In the genomic region with DNA sequence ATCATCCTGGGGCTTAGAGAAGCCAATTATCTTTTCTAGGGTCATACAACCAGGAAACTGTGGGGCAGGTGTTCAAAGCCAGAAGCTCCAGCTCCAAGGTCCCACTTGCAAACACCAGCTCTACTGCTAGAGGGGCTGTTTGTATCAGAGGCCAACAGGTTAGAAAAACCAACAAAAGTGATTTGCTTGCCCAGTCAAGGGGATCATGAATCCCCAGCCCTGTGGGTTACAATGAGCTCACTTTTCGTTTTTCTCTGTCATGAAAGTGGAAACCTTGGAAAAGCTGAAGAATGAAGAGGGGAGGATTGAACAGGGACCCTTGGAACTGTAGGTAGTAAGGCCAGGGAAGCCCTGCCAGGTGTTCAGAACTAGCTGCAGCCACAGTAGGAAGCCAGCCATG, we compare ENCODE assay signal across 15 cellular contexts.
DNase-seq lines count a peak whose midpoint lies in the region; ATAC-seq and TF ChIP-seq lines count a peak whose summit lies in the region.
"Had no signal": no experiment of that assay in that cellular context is flagged by ENCODE, and none has a peak within 500 bp of the region (broad histone marks: within the 10 kb centered on the region; RNA-seq: fewer than 3 reads in every experiment).

No MANE protein-coding gene starts in this region.

- in situ Hi-C loops in Panc1 (cut with HindIII; ENCODE audit: low pct_unique_long_range_greater_than_20kb, low sequenced_read_pairs), result no loop called here

- H3K4me2 ChIP-seq in BLaER1, result peak overlapping the region; percentile 76

- no peak for DNase-seq in Panc1 (ENCODE audit: low read depth, low spot score)
- peak; percentile 25 for DNase-seq in kidney tubule cell (ENCODE audit: low spot score)
- DNase-seq in renal cortical epithelial cell (ENCODE audit: low read depth), result peak; percentile 21
- no peak for DNase-seq in upper lobe of right lung
- DNase-seq in 8988T, result no peak
- DNase-seq: CD4-positive, alpha-beta memory T cell; GF-D8; KBM-7; NCI-H1048; NCI-H1930; NCI-H524 had no signal

- intact Hi-C loops in Panc1 (cut with micrococcal nuclease; ENCODE audit: unreplicated experiment), result no loop called here
- intact Hi-C loops in upper lobe of right lung (cut with DNase I), result no loop called here

- TF ChIP-seq CTCF in Panc1 (IDR thresholded peaks at IDR 0.05) (no peak), upper lobe of right lung (IDR thresholded peaks at IDR 0.05) (no peak)

- H4K20me1 ChIP-seq in BLaER1, result no peaks in the 10 kb centered on the region

- H3K4me1 ChIP-seq in BLaER1 (peaks cover 65% of the 10 kb centered on the region), Panc1 (ENCODE audit: control insufficient read depth, insufficient read depth, low read length) (peaks cover 18% of the 10 kb centered on the region), upper lobe of right lung (peaks cover 14% of the 10 kb centered on the region)

- H3K36me3 ChIP-seq in BLaER1 (peaks cover 20% of the 10 kb centered on the region), Panc1 (ENCODE audit: control insufficient read depth, insufficient read depth, low read length) (no peaks in the 10 kb centered on the region), upper lobe of right lung (no peaks in the 10 kb centered on the region)

- H3K4me3 ChIP-seq in BLaER1, result 0 out of 2 replicates have a peak overlapping the region, but pooled peaks have one; percentile 16
- no peak overlapping the region for H3K4me3 ChIP-seq in Panc1 (ENCODE audit: low read depth in 2 of 2, low read length in 2 of 2)
- H3K4me3 ChIP-seq in upper lobe of right lung, result no peak overlapping the region

- no TSS peak for BruUV-seq in Panc1 (replicated peaks; lab: Mats Ljungman, UMichigan)

- POLR2A ChIA-PET in Panc1 (lab: Charles Lee), result interaction anchor here (0.6 kb wide), 2 partner anchors 82 to 131 kb away, joined by 4 to 8 read pairs; no protein-coding TSS in a partner anchor

- H3K9me3 ChIP-seq in BLaER1 (peaks cover 22% of the 10 kb centered on the region), Panc1 (ENCODE audit: control insufficient read depth, insufficient read depth, low read depth, low read length) (no peaks in the 10 kb centered on the region), upper lobe of right lung (no peaks in the 10 kb centered on the region)

- H3K9ac ChIP-seq in BLaER1, result no peak overlapping the region

- H3K27me3 ChIP-seq in BLaER1 (no peaks in the 10 kb centered on the region), Panc1 (ENCODE audit: control insufficient read depth, insufficient read depth, low read length) (no peaks in the 10 kb centered on the region), upper lobe of right lung (no peaks in the 10 kb centered on the region)

- ATAC-seq in Panc1 (peak; percentile 35), GM21381 (IDR thresholded peaks at IDR 0.05; ENCODE audit: unreplicated experiment) (no peak), upper lobe of right lung (no peak), HG02798 (IDR thresholded peaks at IDR 0.05; ENCODE audit: poor library complexity, unreplicated experiment) (no peak)

- H3K27ac ChIP-seq in BLaER1 (peak overlapping the region; percentile 53), Panc1 (ENCODE audit: low read length) (peak overlapping the region; percentile 86), upper lobe of right lung (no peak overlapping the region)
- H3K27ac ChIP-seq: HL-60 had no signal

- CTCF ChIA-PET in Panc1 (lab: Charles Lee), result interaction anchor here (0.7 kb wide), 1 partner anchor 814 kb away, joined by 10 read pairs; no protein-coding TSS in a partner anchor

Comparison
In these comparisons a context has a peak if more than half of its experiments do, and no peak if none do; other contexts are left out.
1. DNase-seq: peak in kidney tubule cell (single experiment) and renal cortical epithelial cell (single experiment); none in Panc1 (single experiment), upper lobe of right lung (single experiment) and 8988T (single experiment).